ENCODE assay signal across 23 cellular contexts in the genomic region with DNA sequence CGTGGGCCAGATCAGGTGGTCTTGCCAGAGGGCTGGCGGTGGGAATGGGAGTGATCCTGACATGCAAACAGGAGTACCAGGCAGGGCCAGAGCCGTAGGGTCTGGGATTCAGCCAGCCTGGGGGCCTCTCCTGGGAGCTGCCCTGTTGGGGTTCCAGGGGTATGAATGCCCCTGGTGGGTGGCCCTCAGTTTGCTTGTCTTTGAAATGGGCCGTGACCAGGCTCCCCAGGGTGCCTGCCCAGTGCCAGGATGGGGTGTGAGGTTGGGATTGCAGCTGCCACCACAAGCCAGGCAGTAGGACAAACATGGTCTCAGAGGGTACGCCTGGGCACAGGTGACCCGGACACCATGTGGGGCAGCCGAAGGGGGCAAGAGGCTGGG.
"Had no signal": no experiment of that assay in that cellular context is flagged by ENCODE, and none has a peak within 500 bp of the region (broad histone marks: within the 10 kb centered on the region; RNA-seq: fewer than 3 reads in every experiment).

No MANE protein-coding gene starts in this region.

- H3K4me3 ChIP-seq: cardiac muscle cell had no signal

- H3K27me3 ChIP-seq: brain microvascular endothelial cell, cardiac muscle cell had no signal

- ATAC-seq: activated CD8-positive, alpha-beta memory T cell treated with anti-CD3 and anti-CD28 coated beads, Interleukin-2, amount 10 ng/mL, durations not matched to agents 7 days and 5 days; Panc1 had no signal

- H3K27ac ChIP-seq: brain microvascular endothelial cell, cardiac muscle cell, KMS-11 had no signal

- H3K36me3 ChIP-seq: brain microvascular endothelial cell, cardiac muscle cell had no signal

- DNase-seq: activated B cell treated with CpG ODN at 0.5 μM for 24 hours; activated CD4-positive, alpha-beta T cell treated with anti-CD3 and anti-CD28 coated beads for 1 hour; activated CD4-positive, alpha-beta T cell treated with anti-CD3 and anti-CD28 coated beads, Interleukin-2, amount 10 ng/mL, durations not matched to agents 24 days and 14 days; activated CD4-positive, alpha-beta T cell treated with anti-CD3 and anti-CD28 coated beads, Interleukin-2, amount 50 U/mL, for 48 hours; activated CD8-positive, alpha-beta memory T cell treated with anti-CD3 and anti-CD28 coated beads, Interleukin-2, amount 10 ng/mL, durations not matched to agents 7 days and 5 days; activated effector memory CD4-positive, alpha-beta T cell treated with Interleukin-2 at 50 U/mL for 16 hours; activated naive CD4-positive, alpha-beta T cell treated with Interleukin-2 at 50 U/mL for 16 hours; activated T-cell treated with anti-CD3 and anti-CD28 coated beads, Interleukin-2, amount 50 U/mL, for 24 hours; amygdala; brain microvascular endothelial cell; NCI-H1092 treated with DMSO at 0.1 percent for 48 hours; NCI-H1417 treated with DMSO at 0.1 percent for 48 hours; NCI-H1694; NCI-H2029 treated with DMSO at 0.1 percent for 48 hours; NCI-H345; NCI-H510A; NCI-H526 treated with DMSO at 0.1 percent for 48 hours; NCI-H82; RPMI8226; SHP77 treated with DMSO at 0.1 percent for 48 hours had no signal

- H3K4me2 ChIP-seq: KMS-11 had no signal

- H3K9ac ChIP-seq: KMS-11 had no signal
